In genomic region chr11:95789506-95790122, GRCh38 we compare ENCODE assay signal across 1 cellular context.
TF ChIP-seq lines count a peak whose summit lies in the region.

FAM76B (minus strand) TSS chr11:95789782; CDS start chr11:95789478, 304 bp downstream.

TF ChIP-seq in HepG2, 621 proteins besides CTCF, POLR2A, EP300 and RAD21 (continued from another document and continues in another):
- no peak for TF ChIP-seq ZNF3 (CRISPR knock-in tag; IDR thresholded peaks at IDR 0.05)
- no peak; the same call in 1 of the 2 replicates for TF ChIP-seq MYPOP (CRISPR knock-in tag; IDR thresholded peaks at IDR 0.05)
- peak; percentile 69 for TF ChIP-seq ZNF160 (CRISPR knock-in tag; IDR thresholded peaks at IDR 0.05)
- no peak for TF ChIP-seq NR2F1 (CRISPR knock-in tag; IDR thresholded peaks at IDR 0.05)
- peak; percentile 86 for TF ChIP-seq MIXL1 (CRISPR knock-in tag; IDR thresholded peaks at IDR 0.05)
- peak; percentile 88 for TF ChIP-seq CCDC6 (CRISPR knock-in tag; IDR thresholded peaks at IDR 0.05)
- TF ChIP-seq ZNF691 (CRISPR knock-in tag; IDR thresholded peaks at IDR 0.05; ENCODE audit: borderline replicate concordance, low read depth), result peak; percentile 83; the same call in 1 of the 2 replicates
- TF ChIP-seq, protein P1, sequence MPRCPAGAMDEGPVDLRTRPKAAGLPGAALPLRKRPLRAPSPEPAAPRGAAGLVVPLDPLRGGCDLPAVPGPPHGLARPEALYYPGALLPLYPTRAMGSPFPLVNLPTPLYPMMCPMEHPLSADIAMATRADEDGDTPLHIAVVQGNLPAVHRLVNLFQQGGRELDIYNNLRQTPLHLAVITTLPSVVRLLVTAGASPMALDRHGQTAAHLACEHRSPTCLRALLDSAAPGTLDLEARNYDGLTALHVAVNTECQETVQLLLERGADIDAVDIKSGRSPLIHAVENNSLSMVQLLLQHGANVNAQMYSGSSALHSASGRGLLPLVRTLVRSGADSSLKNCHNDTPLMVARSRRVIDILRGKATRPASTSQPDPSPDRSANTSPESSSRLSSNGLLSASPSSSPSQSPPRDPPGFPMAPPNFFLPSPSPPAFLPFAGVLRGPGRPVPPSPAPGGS (CRISPR knock-in tag; IDR thresholded peaks at IDR 0.05), result peak; percentile 60
- TF ChIP-seq NRL (CRISPR knock-in tag; IDR thresholded peaks at IDR 0.05; ENCODE audit: borderline replicate concordance), result peak; percentile 80
- no peak for TF ChIP-seq PHB2 (IDR thresholded peaks at IDR 0.05; ENCODE audit: partially characterized antibody)
- no peak for TF ChIP-seq ZNF720 (CRISPR knock-in tag; IDR thresholded peaks at IDR 0.05)
- peak; percentile 94 for TF ChIP-seq THAP11 (CRISPR knock-in tag; IDR thresholded peaks at IDR 0.05)
- TF ChIP-seq ZSCAN22 (CRISPR knock-in tag; IDR thresholded peaks at IDR 0.05), result no peak
- TF ChIP-seq FOXA3 (CRISPR knock-in tag; IDR thresholded peaks at IDR 0.05), result peak; percentile 69
- no peak for TF ChIP-seq NR2F6 (IDR thresholded peaks at IDR 0.05)
- TF ChIP-seq NR2F6 (CRISPR knock-in tag; IDR thresholded peaks at IDR 0.05), result peak; percentile 13; the same call in 1 of the 2 replicates
- peak; percentile 71; the same call in 1 of the 2 replicates for TF ChIP-seq MED13 (CRISPR knock-in tag; IDR thresholded peaks at IDR 0.05)
- no peak for TF ChIP-seq ZNF7 (CRISPR knock-in tag; IDR thresholded peaks at IDR 0.05)
- TF ChIP-seq, protein P2, sequence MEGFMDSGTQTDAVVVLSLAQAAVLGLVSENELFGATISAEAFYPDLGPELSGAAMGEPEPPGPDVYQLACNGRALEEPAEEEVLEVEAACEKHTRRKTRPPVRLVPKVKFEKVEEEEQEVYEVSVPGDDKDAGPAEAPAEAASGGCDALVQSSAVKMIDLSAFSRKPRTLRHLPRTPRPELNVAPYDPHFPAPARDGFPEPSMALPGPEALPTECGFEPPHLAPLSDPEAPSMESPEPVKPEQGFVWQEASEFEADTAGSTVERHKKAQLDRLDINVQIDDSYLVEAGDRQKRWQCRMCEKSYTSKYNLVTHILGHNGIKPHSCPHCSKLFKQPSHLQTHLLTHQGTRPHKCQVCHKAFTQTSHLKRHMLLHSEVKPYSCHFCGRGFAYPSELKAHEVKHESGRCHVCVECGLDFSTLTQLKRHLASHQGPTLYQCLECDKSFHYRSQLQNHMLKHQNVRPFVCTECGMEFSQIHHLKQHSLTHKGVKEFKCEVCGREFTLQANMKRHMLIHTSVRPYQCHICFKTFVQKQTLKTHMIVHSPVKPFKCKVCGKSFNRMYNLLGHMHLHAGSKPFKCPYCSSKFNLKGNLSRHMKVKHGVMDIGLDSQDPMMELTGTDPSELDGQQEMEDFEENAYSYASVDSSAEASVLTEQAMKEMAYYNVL (CRISPR knock-in tag; IDR thresholded peaks at IDR 0.05; ENCODE audit: borderline replicate concordance), result peak; percentile 63
- 0 out of 2 replicates have a peak, but pooled peaks have one; percentile 91 for TF ChIP-seq STAT5B (CRISPR knock-in tag; IDR thresholded peaks at IDR 0.05)
- TF ChIP-seq MXD3 (CRISPR knock-in tag; IDR thresholded peaks at IDR 0.05), result peak; percentile 82; the same call in 1 of the 2 replicates
- TF ChIP-seq ZNF20 (CRISPR knock-in tag; IDR thresholded peaks at IDR 0.05), result no peak; the same call in 1 of the 2 replicates
- peak; percentile 81; the same call in 1 of the 2 replicates for TF ChIP-seq TSC22D2 (CRISPR knock-in tag; IDR thresholded peaks at IDR 0.05; ENCODE audit: borderline replicate concordance)
- TF ChIP-seq, protein P3, sequence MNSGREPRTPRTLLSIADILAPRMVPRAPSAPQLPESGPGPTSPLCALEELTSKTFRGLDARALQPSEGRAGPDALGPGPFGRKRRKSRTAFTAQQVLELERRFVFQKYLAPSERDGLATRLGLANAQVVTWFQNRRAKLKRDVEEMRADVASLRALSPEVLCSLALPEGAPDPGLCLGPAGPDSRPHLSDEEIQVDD (CRISPR knock-in tag; IDR thresholded peaks at IDR 0.05; ENCODE audit: borderline replicate concordance), result no peak
- TF ChIP-seq, protein P4, sequence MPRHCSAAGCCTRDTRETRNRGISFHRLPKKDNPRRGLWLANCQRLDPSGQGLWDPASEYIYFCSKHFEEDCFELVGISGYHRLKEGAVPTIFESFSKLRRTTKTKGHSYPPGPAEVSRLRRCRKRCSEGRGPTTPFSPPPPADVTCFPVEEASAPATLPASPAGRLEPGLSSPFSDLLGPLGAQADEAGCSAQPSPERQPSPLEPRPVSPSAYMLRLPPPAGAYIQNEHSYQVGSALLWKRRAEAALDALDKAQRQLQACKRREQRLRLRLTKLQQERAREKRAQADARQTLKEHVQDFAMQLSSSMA (CRISPR knock-in tag; IDR thresholded peaks at IDR 0.05), result no peak
- no peak for TF ChIP-seq ZNF674 (CRISPR knock-in tag; IDR thresholded peaks at IDR 0.05; ENCODE audit: low read depth)
- TF ChIP-seq NFE2L1 (CRISPR knock-in tag; IDR thresholded peaks at IDR 0.05; ENCODE audit: borderline replicate concordance), result no peak
- no peak for TF ChIP-seq ZFP41 (CRISPR knock-in tag; IDR thresholded peaks at IDR 0.05; ENCODE audit: borderline replicate concordance)
- TF ChIP-seq TEAD3 (CRISPR knock-in tag; optimal IDR thresholded peaks at IDR 0.05; ENCODE audit: borderline replicate concordance), result peak; percentile 60
- TF ChIP-seq, protein P5, sequence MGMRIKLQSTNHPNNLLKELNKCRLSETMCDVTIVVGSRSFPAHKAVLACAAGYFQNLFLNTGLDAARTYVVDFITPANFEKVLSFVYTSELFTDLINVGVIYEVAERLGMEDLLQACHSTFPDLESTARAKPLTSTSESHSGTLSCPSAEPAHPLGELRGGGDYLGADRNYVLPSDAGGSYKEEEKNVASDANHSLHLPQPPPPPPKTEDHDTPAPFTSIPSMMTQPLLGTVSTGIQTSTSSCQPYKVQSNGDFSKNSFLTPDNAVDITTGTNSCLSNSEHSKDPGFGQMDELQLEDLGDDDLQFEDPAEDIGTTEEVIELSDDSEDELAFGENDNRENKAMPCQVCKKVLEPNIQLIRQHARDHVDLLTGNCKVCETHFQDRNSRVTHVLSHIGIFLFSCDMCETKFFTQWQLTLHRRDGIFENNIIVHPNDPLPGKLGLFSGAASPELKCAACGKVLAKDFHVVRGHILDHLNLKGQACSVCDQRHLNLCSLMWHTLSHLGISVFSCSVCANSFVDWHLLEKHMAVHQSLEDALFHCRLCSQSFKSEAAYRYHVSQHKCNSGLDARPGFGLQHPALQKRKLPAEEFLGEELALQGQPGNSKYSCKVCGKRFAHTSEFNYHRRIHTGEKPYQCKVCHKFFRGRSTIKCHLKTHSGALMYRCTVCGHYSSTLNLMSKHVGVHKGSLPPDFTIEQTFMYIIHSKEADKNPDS (CRISPR knock-in tag; IDR thresholded peaks at IDR 0.05), result no peak
- no peak for TF ChIP-seq ZNF296 (CRISPR knock-in tag; conservative IDR thresholded peaks at IDR 0.05)
- TF ChIP-seq ZGPAT (CRISPR knock-in tag; IDR thresholded peaks at IDR 0.05), result peak; percentile 95
- TF ChIP-seq ZNF333 (CRISPR knock-in tag; IDR thresholded peaks at IDR 0.05; ENCODE audit: borderline replicate concordance), result no peak
- TF ChIP-seq ATRX (CRISPR knock-in tag; IDR thresholded peaks at IDR 0.05; ENCODE audit: borderline replicate concordance), result no peak
- peak; percentile 81 for TF ChIP-seq ZBTB7B (CRISPR knock-in tag; IDR thresholded peaks at IDR 0.05)
- no peak for TF ChIP-seq ZNF572 (CRISPR knock-in tag; IDR thresholded peaks at IDR 0.05)
- TF ChIP-seq, protein P6, sequence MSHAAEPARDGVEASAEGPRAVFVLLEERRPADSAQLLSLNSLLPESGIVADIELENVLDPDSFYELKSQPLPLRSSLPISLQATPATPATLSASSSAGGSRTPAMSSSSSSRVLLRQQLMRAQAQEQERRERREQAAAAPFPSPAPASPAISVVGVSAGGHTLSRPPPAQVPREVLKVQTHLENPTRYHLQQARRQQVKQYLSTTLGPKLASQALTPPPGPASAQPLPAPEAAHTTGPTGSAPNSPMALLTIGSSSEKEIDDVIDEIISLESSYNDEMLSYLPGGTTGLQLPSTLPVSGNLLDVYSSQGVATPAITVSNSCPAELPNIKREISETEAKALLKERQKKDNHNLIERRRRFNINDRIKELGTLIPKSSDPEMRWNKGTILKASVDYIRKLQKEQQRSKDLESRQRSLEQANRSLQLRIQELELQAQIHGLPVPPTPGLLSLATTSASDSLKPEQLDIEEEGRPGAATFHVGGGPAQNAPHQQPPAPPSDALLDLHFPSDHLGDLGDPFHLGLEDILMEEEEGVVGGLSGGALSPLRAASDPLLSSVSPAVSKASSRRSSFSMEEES (CRISPR knock-in tag; IDR thresholded peaks at IDR 0.05), result 0 out of 2 replicates have a peak, but pooled peaks have one; percentile 15
- TF ChIP-seq CHD2 (IDR thresholded peaks at IDR 0.05; ENCODE audit: low read depth, low read length), result peak; percentile 87
- peak; percentile 89 for TF ChIP-seq KDM4B (CRISPR knock-in tag; IDR thresholded peaks at IDR 0.05)
- TF ChIP-seq, protein P7, sequence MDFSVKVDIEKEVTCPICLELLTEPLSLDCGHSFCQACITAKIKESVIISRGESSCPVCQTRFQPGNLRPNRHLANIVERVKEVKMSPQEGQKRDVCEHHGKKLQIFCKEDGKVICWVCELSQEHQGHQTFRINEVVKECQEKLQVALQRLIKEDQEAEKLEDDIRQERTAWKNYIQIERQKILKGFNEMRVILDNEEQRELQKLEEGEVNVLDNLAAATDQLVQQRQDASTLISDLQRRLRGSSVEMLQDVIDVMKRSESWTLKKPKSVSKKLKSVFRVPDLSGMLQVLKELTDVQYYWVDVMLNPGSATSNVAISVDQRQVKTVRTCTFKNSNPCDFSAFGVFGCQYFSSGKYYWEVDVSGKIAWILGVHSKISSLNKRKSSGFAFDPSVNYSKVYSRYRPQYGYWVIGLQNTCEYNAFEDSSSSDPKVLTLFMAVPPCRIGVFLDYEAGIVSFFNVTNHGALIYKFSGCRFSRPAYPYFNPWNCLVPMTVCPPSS (IDR thresholded peaks at IDR 0.05), result no peak
- TF ChIP-seq, protein P8, sequence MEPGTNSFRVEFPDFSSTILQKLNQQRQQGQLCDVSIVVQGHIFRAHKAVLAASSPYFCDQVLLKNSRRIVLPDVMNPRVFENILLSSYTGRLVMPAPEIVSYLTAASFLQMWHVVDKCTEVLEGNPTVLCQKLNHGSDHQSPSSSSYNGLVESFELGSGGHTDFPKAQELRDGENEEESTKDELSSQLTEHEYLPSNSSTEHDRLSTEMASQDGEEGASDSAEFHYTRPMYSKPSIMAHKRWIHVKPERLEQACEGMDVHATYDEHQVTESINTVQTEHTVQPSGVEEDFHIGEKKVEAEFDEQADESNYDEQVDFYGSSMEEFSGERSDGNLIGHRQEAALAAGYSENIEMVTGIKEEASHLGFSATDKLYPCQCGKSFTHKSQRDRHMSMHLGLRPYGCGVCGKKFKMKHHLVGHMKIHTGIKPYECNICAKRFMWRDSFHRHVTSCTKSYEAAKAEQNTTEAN (CRISPR knock-in tag; conservative IDR thresholded peaks at IDR 0.05), result no peak
- no peak for TF ChIP-seq PHF5A (CRISPR knock-in tag; IDR thresholded peaks at IDR 0.05; ENCODE audit: low read depth, unreplicated experiment)
- peak; percentile 63 for TF ChIP-seq FOSL2 (CRISPR knock-in tag; IDR thresholded peaks at IDR 0.05)
- TF ChIP-seq SIN3A (IDR thresholded peaks at IDR 0.05; ENCODE audit: borderline replicate concordance, low read depth, low read length), result peak; percentile 87; the same call in 1 of the 2 replicates
- no peak for TF ChIP-seq PAF1 (CRISPR knock-in tag; IDR thresholded peaks at IDR 0.05)
- TF ChIP-seq HES4 (CRISPR knock-in tag; IDR thresholded peaks at IDR 0.05; ENCODE audit: borderline replicate concordance), result no peak; the same call in 1 of the 2 replicates
- no peak for TF ChIP-seq NFIC (IDR thresholded peaks at IDR 0.05; ENCODE audit: low read length)
- no peak for TF ChIP-seq ZNF740 (CRISPR knock-in tag; IDR thresholded peaks at IDR 0.05)
- TF ChIP-seq ATF3 (CRISPR knock-in tag; IDR thresholded peaks at IDR 0.05), result peak; percentile 43; the same call in 1 of the 2 replicates
- TF ChIP-seq ZNF549 (CRISPR knock-in tag; IDR thresholded peaks at IDR 0.05), result no peak
- TF ChIP-seq ZNF577 (CRISPR knock-in tag; IDR thresholded peaks at IDR 0.05; ENCODE audit: borderline replicate concordance, low read depth), result no peak
- no peak for TF ChIP-seq SOX6 (IDR thresholded peaks at IDR 0.05)
- TF ChIP-seq SOX6 (CRISPR knock-in tag; IDR thresholded peaks at IDR 0.05), result peak; percentile 71
- peak; percentile 83; the same call in 1 of the 2 replicates for TF ChIP-seq ZNF614 (CRISPR knock-in tag; IDR thresholded peaks at IDR 0.05; ENCODE audit: borderline replicate concordance)
